In the genomic region with DNA sequence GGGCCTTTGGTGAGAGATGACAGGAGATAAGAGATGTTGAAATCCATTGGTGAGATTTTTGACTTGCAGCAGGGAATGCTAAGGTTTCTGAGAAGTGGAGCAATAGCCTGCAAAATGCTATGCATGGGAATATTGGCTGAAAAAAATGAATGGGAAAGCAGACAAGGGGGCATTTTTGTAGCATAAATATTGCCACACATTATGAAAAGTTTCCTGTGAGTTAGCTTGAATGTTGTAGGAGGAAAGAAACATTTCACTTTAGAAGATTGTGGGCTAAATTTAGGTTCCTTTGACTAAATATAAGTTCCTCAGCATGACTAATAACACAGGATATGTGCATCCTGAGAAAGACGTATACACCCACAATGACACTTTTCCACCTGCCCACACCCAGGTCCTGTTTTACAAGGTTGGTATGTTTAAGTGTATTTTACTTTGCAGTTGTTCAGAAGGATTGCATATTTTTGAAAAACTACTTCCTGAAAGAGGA, we compare ENCODE assay signal across 10 cellular contexts. TPM values are rescaled to one million over a fixed set of nuclear protein-coding genes. Genes with fewer than 3 reads are reported as not detected.
DNase-seq lines count a peak whose midpoint lies in the region; ATAC-seq and TF ChIP-seq lines count a peak whose summit lies in the region.
"Had no signal": no experiment of that assay in that cellular context is flagged by ENCODE, and none has a peak within 500 bp of the region (broad histone marks: within the 10 kb centered on the region; RNA-seq: fewer than 3 reads in every experiment).

No MANE protein-coding gene starts in this region.

- TF ChIP-seq CTCF in AG04449 (IDR thresholded peaks at IDR 0.05; ENCODE audit: insufficient read depth, low read length, missing control alignments) (no peak), gastroesophageal sphincter (IDR thresholded peaks at IDR 0.05) (no peak), progenitor cell of endocrine pancreas (IDR thresholded peaks at IDR 0.05; ENCODE audit: unreplicated experiment) (no peak)

- ATAC-seq in GM19328 (IDR thresholded peaks at IDR 0.05; ENCODE audit: unreplicated experiment) (peak; percentile 46), HG03175 (IDR thresholded peaks at IDR 0.05; ENCODE audit: unreplicated experiment) (peak; percentile 71), gastroesophageal sphincter (no peak), HG02840 (IDR thresholded peaks at IDR 0.05; ENCODE audit: low FRiP score, unreplicated experiment) (no peak)
- ATAC-seq: naive thymus-derived CD8-positive, alpha-beta T cell had no signal

- no peaks in the 10 kb centered on the region for H3K27me3 ChIP-seq in adipocyte (replicated peaks; ENCODE audit: control insufficient read depth, insufficient read depth, low read length)
- no peaks in the 10 kb centered on the region for H3K27me3 ChIP-seq in gastroesophageal sphincter

- H3K4me1 Mint-ChIP-seq in progenitor cell of endocrine pancreas (ENCODE audit: low read depth) = no peaks in the 10 kb centered on the region

- no peak for TF ChIP-seq POLR2A in gastroesophageal sphincter (IDR thresholded peaks at IDR 0.05)

- no peak overlapping the region for H3K4me3 Mint-ChIP-seq in progenitor cell of endocrine pancreas (ENCODE audit: low read depth)
- H3K4me3 Mint-ChIP-seq: naive thymus-derived CD8-positive, alpha-beta T cell had no signal

- DNase-seq in AG04449 (ENCODE audit: low read depth, low spot score) = peak; percentile 26
- peak; percentile 58 for DNase-seq in adipocyte (ENCODE audit: low read depth)
- no peak for DNase-seq in DMS79 (lab: John Stamatoyannopoulos, UW)
- DNase-seq in progenitor cell of endocrine pancreas (ENCODE audit: low spot score, unreplicated experiment) = no peak
- DNase-seq: DND-41; naive thymus-derived CD8-positive, alpha-beta T cell had no signal

- H3K4me1 ChIP-seq in adipocyte (ENCODE audit: control insufficient read depth, insufficient read depth, low read length) (no peaks in the 10 kb centered on the region), gastroesophageal sphincter (no peaks in the 10 kb centered on the region)

- TF ChIP-seq EP300 in gastroesophageal sphincter (IDR thresholded peaks at IDR 0.05) = no peak

- WGBS in gastroesophageal sphincter (ENCODE audit: low coverage in 1 of 2), 2 donors = 0 to 44% methylated on average over 1 of the region's 1 CpG

- H3K9ac ChIP-seq in adipocyte (ENCODE audit: low read length) = no peak overlapping the region

- no peaks in the 10 kb centered on the region for H3K27me3 Mint-ChIP-seq in progenitor cell of endocrine pancreas
- H3K27me3 Mint-ChIP-seq: naive thymus-derived CD8-positive, alpha-beta T cell had no signal

- no peaks in the 10 kb centered on the region for H3K9me3 ChIP-seq in adipocyte (ENCODE audit: control insufficient read depth, low read length)
- no peaks in the 10 kb centered on the region for H3K9me3 ChIP-seq in gastroesophageal sphincter

- H3K36me3 ChIP-seq in adipocyte (ENCODE audit: control insufficient read depth, insufficient read depth, low read length, severe bottlenecking) (no peaks in the 10 kb centered on the region), gastroesophageal sphincter (no peaks in the 10 kb centered on the region)

- H3K4me3 ChIP-seq in AG04449 (ENCODE audit: low read depth, low read length) (no peak overlapping the region), adipocyte (ENCODE audit: low read length) (no peak overlapping the region), gastroesophageal sphincter (no peak overlapping the region)

- H3K9me3 Mint-ChIP-seq in progenitor cell of endocrine pancreas (ENCODE audit: low read depth) = no peaks in the 10 kb centered on the region
- H3K9me3 Mint-ChIP-seq: naive thymus-derived CD8-positive, alpha-beta T cell had no signal

- POLR2A ChIA-PET in AG04449 (lab: Yijun Ruan, JAX) = no interaction called here

- no peaks in the 10 kb centered on the region for H3K36me3 Mint-ChIP-seq in progenitor cell of endocrine pancreas (ENCODE audit: insufficient read depth)
- H3K36me3 Mint-ChIP-seq: naive thymus-derived CD8-positive, alpha-beta T cell had no signal

- no peak overlapping the region for H3K27ac Mint-ChIP-seq in progenitor cell of endocrine pancreas

- CTCF ChIA-PET in AG04449 (lab: Yijun Ruan, JAX) = interaction anchor here (1.8 to 2.1 kb wide), 2 partner anchors 19 to 21 kb away, joined by 5 to 7 read pairs; no protein-coding TSS in a partner anchor

- no peak overlapping the region for H3K27ac ChIP-seq in gastroesophageal sphincter

RNA-seq across cellular contexts. Expression of a gene that starts 28.4 kb away (rescaled TPM):
- 1 to 10 TPM in 1 of 4 donors, under 1 TPM in 3; 0.40 to 1.1 (median 0.67) TPM for total RNA-seq in gastroesophageal sphincter
- 0.48 and 0.71 TPM in 2 replicates for total RNA-seq in progenitor cell of endocrine pancreas

Comparison
In these comparisons a context has a peak if more than half of its experiments do, and no peak if none do; other contexts are left out.
1. DNase-seq: peak in AG04449 (single experiment) and adipocyte (single experiment); none in DMS79 (single experiment) and progenitor cell of endocrine pancreas (single experiment).
2. ATAC-seq: peak in GM19328 (single experiment) and HG03175 (single experiment); none in gastroesophageal sphincter (single experiment) and HG02840 (single experiment).